8 cellular contexts compared by ENCODE assay signal in genomic region chr15:70480196-70480856, GRCh38.
A peak's percentile ranks its signal among the peaks of the same experiment; 100 is the strongest.
DNase-seq lines count a peak whose midpoint lies in the region; ATAC-seq and TF ChIP-seq lines count a peak whose summit lies in the region.

No MANE protein-coding gene starts in this region.

- H3K36me3 Mint-ChIP-seq in activated naive CD8-positive, alpha-beta T cell treated with anti-CD3 and anti-CD28 coated beads for 36 hours: no peaks in the 10 kb centered on the region

- H3K4me2 ChIP-seq in OCI-LY7 (ENCODE audit: low read length): no peak overlapping the region

- no peaks in the 10 kb centered on the region for H3K79me2 ChIP-seq in OCI-LY7 (ENCODE audit: insufficient read depth, low read depth, low read length)

- no TSS peak for BruUV-seq in OCI-LY7 (replicated peaks; lab: Mats Ljungman, UMichigan)

- H3K9me2 ChIP-seq in OCI-LY7 (ENCODE audit: insufficient read depth, low read length): no peaks in the 10 kb centered on the region

- CTCF ChIA-PET in OCI-LY7 (lab: Charles Lee; ENCODE audit: unreplicated experiment): no interaction called here

- POLR2A ChIA-PET in OCI-LY7 (lab: Charles Lee): interaction anchor here (0.6 kb wide), 1 partner anchor 637 kb away, joined by 3 read pairs; no protein-coding TSS in a partner anchor

- H4K20me1 ChIP-seq in OCI-LY7 (ENCODE audit: insufficient read depth, low read length): no peaks in the 10 kb centered on the region

- peaks cover 54% of the 10 kb centered on the region for H3K27me3 Mint-ChIP-seq in activated naive CD8-positive, alpha-beta T cell treated with anti-CD3 and anti-CD28 coated beads for 36 hours

- no peak for TF ChIP-seq CTCF in OCI-LY7 (conservative IDR thresholded peaks at IDR 0.05; ENCODE audit: low read length)

- no peaks in the 10 kb centered on the region for H3K9me3 ChIP-seq in MG63
- H3K9me3 ChIP-seq in OCI-LY7 (ENCODE audit: low read length): no peaks in the 10 kb centered on the region

- no peak overlapping the region for H2AFZ ChIP-seq in OCI-LY7 (ENCODE audit: low read length)

- peak overlapping the region; percentile 55 for H3K27ac Mint-ChIP-seq in activated naive CD8-positive, alpha-beta T cell treated with anti-CD3 and anti-CD28 coated beads for 36 hours

- H3K4me1 ChIP-seq in OCI-LY7 (ENCODE audit: insufficient read depth, low read length, poor library complexity, severe bottlenecking): peaks cover 13% of the 10 kb centered on the region

- H3K4me3 Mint-ChIP-seq in activated naive CD8-positive, alpha-beta T cell treated with anti-CD3 and anti-CD28 coated beads for 36 hours: no peak overlapping the region

- no peaks in the 10 kb centered on the region for H3K9me3 Mint-ChIP-seq in activated naive CD8-positive, alpha-beta T cell treated with anti-CD3 and anti-CD28 coated beads for 36 hours

- H3K27ac ChIP-seq in OCI-LY7 (ENCODE audit: low read depth, low read length, poor library complexity, severe bottlenecking): no peak overlapping the region

- H3K27me3 ChIP-seq in MG63: no peaks in the 10 kb centered on the region

- peaks cover 20% of the 10 kb centered on the region for H3K4me1 Mint-ChIP-seq in activated naive CD8-positive, alpha-beta T cell treated with anti-CD3 and anti-CD28 coated beads for 36 hours

- H3K36me3 ChIP-seq in MG63: no peaks in the 10 kb centered on the region
- no peaks in the 10 kb centered on the region for H3K36me3 ChIP-seq in OCI-LY7 (ENCODE audit: insufficient read depth, low read length)

- H3K4me3 ChIP-seq in MG63 (no peak overlapping the region), OCI-LY7 (ENCODE audit: low read depth, low read length, poor library complexity, severe bottlenecking) (no peak overlapping the region)

- DNase-seq in T-helper 9 cell: peak; percentile 50
- DNase-seq in activated naive CD8-positive, alpha-beta T cell treated with anti-CD3 and anti-CD28 coated beads for 36 hours: peak; percentile 76
- DNase-seq in stimulated activated CD8-positive, alpha-beta memory T cell treated with anti-CD3 and anti-CD28 coated beads, Interleukin-7, amount 100 ng/mL, for 4 hours (ENCODE audit: low read depth in 2 of 2): peak; percentile 54 to 61
- no peak for DNase-seq in islet precursor cell
- DNase-seq in amygdala (lab: John Stamatoyannopoulos, UW): no peak
- no peak for DNase-seq in MG63
- DNase-seq in OCI-LY7 (ENCODE audit: low spot score): no peak

- peak; percentile 45 for ATAC-seq in HG02759 (IDR thresholded peaks at IDR 0.05; ENCODE audit: unreplicated experiment)

- intact Hi-C loops in OCI-LY7 (cut with micrococcal nuclease; ENCODE audit: unreplicated experiment): no loop called here

Comparison
In these comparisons a context has a peak if more than half of its experiments do, and no peak if none do; other contexts are left out.
1. DNase-seq: peak in T-helper 9 cell (single experiment), activated naive CD8-positive, alpha-beta T cell treated with anti-CD3 and anti-CD28 coated beads for 36 hours (single experiment) and stimulated activated CD8-positive, alpha-beta memory T cell treated with anti-CD3 and anti-CD28 coated beads, Interleukin-7, amount 100 ng/mL, for 4 hours (2 of 2); none in islet precursor cell (single experiment), amygdala (0 of 56), MG63 (single experiment) and OCI-LY7 (single experiment).